26 cellular contexts compared by ENCODE assay signal in genomic region chr11:65072631-65072966, GRCh38. TPM values are rescaled to one million over a fixed set of nuclear protein-coding genes. Genes with fewer than 3 reads are reported as not detected.
DNase-seq lines count a peak whose midpoint lies in the region; ATAC-seq, FAIRE-seq and TF ChIP-seq lines count a peak whose summit lies in the region.
"Had no signal": no experiment of that assay in that cellular context is flagged by ENCODE, and none has a peak within 500 bp of the region (broad histone marks: within the 10 kb centered on the region; RNA-seq: fewer than 3 reads in every experiment).

No MANE protein-coding gene starts in this region.

- H4K91ac ChIP-seq in IMR-90 (ENCODE audit: insufficient read depth, low read depth, low read length) (no peak overlapping the region), neuronal stem cell (ENCODE audit: low read depth, low read length, poor library complexity) (no peak overlapping the region)

- H2AFZ ChIP-seq in IMR-90 (replicated peaks; ENCODE audit: low read length, poor library complexity) (no peak overlapping the region), PC-3 (ENCODE audit: low read length) (no peak overlapping the region), neuronal stem cell (ENCODE audit: low read length) (no peak overlapping the region)

- intact Hi-C loops in IMR-90 (cut with micrococcal nuclease) = no loop called here
- intact Hi-C loops in PC-3 (cut with micrococcal nuclease) = no loop called here

- H3K14ac ChIP-seq in IMR-90 (replicated peaks; ENCODE audit: low read depth, low read length) (no peak overlapping the region), neuronal stem cell (ENCODE audit: low read length) (no peak overlapping the region)

- no peak overlapping the region for H4K5ac ChIP-seq in IMR-90 (ENCODE audit: low read depth, low read length)

- H3K9me2 ChIP-seq in PC-3 (replicated peaks; ENCODE audit: low read length) = no peaks in the 10 kb centered on the region

- no peak overlapping the region for H2BK20ac ChIP-seq in IMR-90 (ENCODE audit: low read depth, low read length)

- H3K9ac ChIP-seq in IMR-90 (ENCODE audit: low read depth, low read length) (no peak overlapping the region), PC-3 (ENCODE audit: low read length) (no peak overlapping the region), neuronal stem cell (ENCODE audit: low read depth, low read length, poor library complexity) (no peak overlapping the region)
- H3K9ac ChIP-seq: BLaER1 had no signal

- TF ChIP-seq EP300 in A549 (IDR thresholded peaks at IDR 0.05) = no peak

- no peak overlapping the region for H3K18ac ChIP-seq in IMR-90 (ENCODE audit: low read depth, low read length)
- H3K18ac ChIP-seq in neuronal stem cell (ENCODE audit: low read length) = no peak overlapping the region

- CTCF ChIA-PET in A549 (lab: Yijun Ruan, JAX) (interaction anchor here (0.6 to 2.2 kb wide), 6 partner anchors 9 to 730 kb away, joined by 3 to 6 read pairs (median 3); partner anchors contain the start of genes ARL2 and ZNHIT2), IMR-90 (lab: Yijun Ruan, JAX) (no interaction called here), PC-3 (lab: Charles Lee) (no interaction called here)

- H3K79me1 ChIP-seq in IMR-90 (ENCODE audit: low read depth in 1 of 2, low read length in 2 of 2) = peaks cover 3 to 6% of the 10 kb centered on the region in 2 experiments; a peak in 3 of 4 replicates
- H3K79me1 ChIP-seq in neuronal stem cell (ENCODE audit: low read depth, low read length) = peaks cover 2% of the 10 kb centered on the region

- FAIRE-seq in A549 (lab: Jason Lieb, UNC) = no peak
- FAIRE-seq: D721Med, H1 had no signal

- H2BK5ac ChIP-seq in IMR-90 (ENCODE audit: low read depth, low read length, poor library complexity, severe bottlenecking) (no peak overlapping the region), neuronal stem cell (ENCODE audit: low read length) (no peak overlapping the region)

- H3K9me3 ChIP-seq in A549 = no peaks in the 10 kb centered on the region
- H3K9me3 ChIP-seq in IMR-90 (ENCODE audit: control insufficient read depth, insufficient read depth, low read length) = no peaks in the 10 kb centered on the region
- H3K9me3 ChIP-seq in PC-3 (ENCODE audit: low read length) = no peaks in the 10 kb centered on the region
- H3K9me3 ChIP-seq in neuronal stem cell (replicated peaks in 1 of 2; ENCODE audit: control insufficient read depth in 2 of 2, insufficient read depth in 1 of 2, low read depth in 1 of 2, low read length in 2 of 2) = no peaks in the 10 kb centered on the region
- H3K9me3 ChIP-seq: BLaER1 had no signal

- H3K4ac ChIP-seq in IMR-90 (ENCODE audit: low read depth, low read length) = no peak overlapping the region
- no peak overlapping the region for H3K4ac ChIP-seq in neuronal stem cell (ENCODE audit: low read length)

- TF ChIP-seq POLR2A in A549 (IDR thresholded peaks at IDR 0.05; ENCODE audit: low read length) (no peak), IMR-90 (IDR thresholded peaks at IDR 0.05; ENCODE audit: low read depth, low read length) (no peak)

- H3K27me3 ChIP-seq in IMR-90 (ENCODE audit: control insufficient read depth, insufficient read depth, low read length) (no peaks in the 10 kb centered on the region), PC-3 (ENCODE audit: low read length) (no peaks in the 10 kb centered on the region), neuronal stem cell (ENCODE audit: control insufficient read depth in 3 of 3, insufficient read depth in 3 of 3, low read depth in 1 of 3, low read length in 3 of 3) (no peaks in the 10 kb centered on the region)
- H3K27me3 ChIP-seq: BLaER1 had no signal

- peaks cover under 1% of the 10 kb centered on the region; the same call in 1 of the 3 replicates for H3K4me1 ChIP-seq in A549
- H3K4me1 ChIP-seq in IMR-90 (ENCODE audit: control insufficient read depth, insufficient read depth, low read length) = no peaks in the 10 kb centered on the region
- no peaks in the 10 kb centered on the region for H3K4me1 ChIP-seq in PC-3 (ENCODE audit: insufficient read depth, low read length)
- no peaks in the 10 kb centered on the region for H3K4me1 ChIP-seq in neuronal stem cell (ENCODE audit: control insufficient read depth in 2 of 2, insufficient read depth in 1 of 2, low read depth in 1 of 2, low read length in 2 of 2)

- no peaks in the 10 kb centered on the region for H3F3A ChIP-seq in PC-3 (ENCODE audit: low read length, unreplicated experiment)

- H2AK5ac ChIP-seq in IMR-90 (ENCODE audit: low read depth, low read length) (no peak overlapping the region), neuronal stem cell (ENCODE audit: low read depth, low read length) (peak overlapping the region; percentile 33)

- in situ Hi-C loops in IMR-90 (cut with MboI; ENCODE audit: low sequenced_read_pairs) = no loop called here

- no peaks in the 10 kb centered on the region for H4K20me1 ChIP-seq in IMR-90 (ENCODE audit: insufficient read depth, low read length)
- no peaks in the 10 kb centered on the region for H4K20me1 ChIP-seq in PC-3 (ENCODE audit: low read length)

- peaks cover 5% of the 10 kb centered on the region for H3K79me2 ChIP-seq in PC-3 (ENCODE audit: low read length)

- no peak overlapping the region for H3K4me3 ChIP-seq in A549
- H3K4me3 ChIP-seq in IMR-90 (ENCODE audit: insufficient read depth, low read depth, low read length) = no peak overlapping the region
- H3K4me3 ChIP-seq in PC-3 (ENCODE audit: low read length) = no peak overlapping the region
- no peak overlapping the region for H3K4me3 ChIP-seq in neuronal stem cell (ENCODE audit: low read length in 2 of 2)
- H3K4me3 ChIP-seq: BLaER1 had no signal

- no peak for TF ChIP-seq CTCF in A549 (IDR thresholded peaks at IDR 0.05)
- no peak for TF ChIP-seq CTCF in IMR-90 (conservative IDR thresholded peaks at IDR 0.05; ENCODE audit: low read depth, low read length)
- no peak for TF ChIP-seq CTCF in PC-3 (conservative IDR thresholded peaks at IDR 0.05; ENCODE audit: low read depth, low read length)

- BruUV-seq in IMR-90 (replicated peaks; lab: Mats Ljungman, UMichigan) (no TSS peak), PC-3 (replicated peaks; lab: Mats Ljungman, UMichigan) (no TSS peak)

- H3K4me2 ChIP-seq in A549 (no peak overlapping the region), IMR-90 (ENCODE audit: low read depth, low read length) (no peak overlapping the region), PC-3 (ENCODE audit: low read length) (no peak overlapping the region), neuronal stem cell (ENCODE audit: insufficient read depth, low read length, poor library complexity, severe bottlenecking) (no peak overlapping the region)
- H3K4me2 ChIP-seq: BLaER1 had no signal

- H2BK120ac ChIP-seq in IMR-90 (ENCODE audit: low read depth, low read length) (no peak overlapping the region), neuronal stem cell (ENCODE audit: low read depth, low read length) (no peak overlapping the region)

- dilution Hi-C loops in IMR-90 (cut with HindIII; ENCODE audit: low sequenced_read_pairs, unreplicated experiment) = no loop called here

- H3K9me1 ChIP-seq in IMR-90 (ENCODE audit: insufficient read depth, low read length) = no peaks in the 10 kb centered on the region; the same call in 1 of the 2 replicates

- POLR2A ChIA-PET in A549 (lab: Yijun Ruan, JAX) (interaction anchor here (0.5 kb wide), 1 partner anchor 50 kb away, joined by 3 read pairs; no protein-coding TSS in a partner anchor), IMR-90 (lab: Charles Lee; ENCODE audit: unreplicated experiment) (no interaction called here), PC-3 (lab: Charles Lee; ENCODE audit: unreplicated experiment) (no interaction called here)

- peak; percentile 7 to 10; a peak in 2 of 6 replicates for ATAC-seq in A549
- no peak for ATAC-seq in IMR-90 (ENCODE audit: low read depth)
- peak; percentile 22; the same call in 1 of the 2 replicates for ATAC-seq in PC-3
- ATAC-seq in GM18873 (IDR thresholded peaks at IDR 0.05; ENCODE audit: low FRiP score, unreplicated experiment) = no peak
- ATAC-seq: HCT116 had no signal

- no peak overlapping the region for H3K27ac ChIP-seq in A549
- H3K27ac ChIP-seq in IMR-90 (ENCODE audit: insufficient read depth, low read length) = no peak overlapping the region
- no peak overlapping the region for H3K27ac ChIP-seq in PC-3 (ENCODE audit: low read length)
- no peak overlapping the region for H3K27ac ChIP-seq in neuronal stem cell (replicated peaks; ENCODE audit: low read length)
- H3K27ac ChIP-seq: BLaER1, HL-60, RWPE1 had no signal

- TF ChIP-seq RAD21 in A549 (conservative IDR thresholded peaks at IDR 0.05 in 1 of 2, IDR thresholded peaks at IDR 0.05 in 1 of 2) = no peak
- no peak for TF ChIP-seq RAD21 in IMR-90 (IDR thresholded peaks at IDR 0.05; ENCODE audit: low read length)

- peak overlapping the region; percentile 42 for H2AK9ac ChIP-seq in IMR-90 (replicated peaks; ENCODE audit: low read depth, low read length, poor library complexity)

- no peak overlapping the region for H2BK12ac ChIP-seq in neuronal stem cell (ENCODE audit: low read length)

- 38% methylated on average over 1 of the region's 1 CpG for WGBS in A549 (ENCODE audit: missing lambda C conversion rate)
- WGBS in IMR-90 (ENCODE audit: extremely low coverage in 2 of 2, insufficient read length in 1 of 2), 2 experiments = no CpG with 5 or more reads among the region's 1 CpG
- WGBS in neuronal stem cell (ENCODE audit: extremely low coverage in 2 of 2, insufficient read length in 2 of 2, insufficient replicate concordance in 1 of 2), 2 donors = no CpG with 5 or more reads among the region's 1 CpG

- no peak overlapping the region for H2BK15ac ChIP-seq in IMR-90 (ENCODE audit: low read depth, low read length)
- no peak overlapping the region for H2BK15ac ChIP-seq in neuronal stem cell (ENCODE audit: low read length)

- DNase-seq in A549 (ENCODE audit: low read depth in 1 of 2, low spot score in 1 of 2) = no peak
- no peak for DNase-seq in IMR-90
- DNase-seq in PC-3 = no peak
- no peak for DNase-seq in neuronal stem cell (ENCODE audit: low spot score)
- no peak for DNase-seq in activated gamma-delta T cell treated with Interleukin-2 at 50 U/mL for 16 hours
- DNase-seq in activated CD4-positive, alpha-beta T cell treated with anti-CD3 and anti-CD28 coated beads for 4 hours = no peak
- DNase-seq: CD4-positive, CD25-positive, alpha-beta regulatory T cell; NCI-H1105 treated with DMSO at 0.1 percent for 48 hours; NCI-H2029; NCI-H446 treated with DMSO at 0.1 percent for 48 hours; NCI-H526; NCI-H82; NK-92 treated with Interleukin-12 subunit alpha and Interleukin-12 subunit beta, amount 100 ng/mL, for 24 hours; SHP77 had no signal

- no peak overlapping the region for H3K23ac ChIP-seq in IMR-90 (ENCODE audit: low read depth, low read length)
- no peak overlapping the region for H3K23ac ChIP-seq in neuronal stem cell (ENCODE audit: low read depth, low read length, poor library complexity)

- no peak overlapping the region for H3K56ac ChIP-seq in IMR-90 (ENCODE audit: extremely low read depth, insufficient read depth, low read length)

- H4K8ac ChIP-seq in IMR-90 (ENCODE audit: low read depth in 2 of 2, low read length in 2 of 2) (no peak overlapping the region), neuronal stem cell (ENCODE audit: low read depth, low read length) (no peak overlapping the region)

- H3K36me3 ChIP-seq in IMR-90 (ENCODE audit: control insufficient read depth, insufficient read depth, low read length) (no peaks in the 10 kb centered on the region; the same call in none of the 2 replicates), PC-3 (ENCODE audit: low read depth, low read length) (peaks cover 6% of the 10 kb centered on the region), neuronal stem cell (replicated peaks in 1 of 2; ENCODE audit: control insufficient read depth in 2 of 2, insufficient read depth in 2 of 2, low read length in 2 of 2) (peaks cover 4 to 24% of the 10 kb centered on the region in 2 donors)

RNA-seq across cellular contexts. Expression of gene CDCA5, which starts 11.2 kb away (rescaled TPM):
- polyA plus RNA-seq in A549 (2011; rRNA removed) = 28.0 and 30.9 TPM in 2 replicates
- 42.1 and 45.1 TPM in 2 replicates for polyA plus RNA-seq in A549 (2012; cell fraction: cytosol; rRNA removed)
- 46.9 and 59.8 TPM in 2 replicates for polyA plus RNA-seq in A549 (2012; cell fraction: nucleus; rRNA removed)
- polyA plus RNA-seq in A549 (2017; fragmentation: RNase III; extraction: RNeasy Plus Mini Kit Qiagen cat#74134 plus additional on column Dnase treatment) = 43.1 to 46.0 TPM (median 44.1 TPM) in 3 replicates
- 20.6 and 21.4 TPM in 2 replicates for polyA minus RNA-seq in A549 (2011; rRNA and poly(A)+ RNA removed)
- 9.1 and 10.0 TPM in 2 replicates for total RNA-seq in IMR-90 (2012; rRNA removed)
- 14.0 and 14.9 TPM in 2 replicates for polyA plus RNA-seq in IMR-90 (2012; rRNA removed)
- 6.1 and 14.3 TPM in 2 replicates for polyA plus RNA-seq in IMR-90 (2012; cell fraction: cytosol; rRNA removed)
- polyA plus RNA-seq in IMR-90 (2012; cell fraction: nucleus; rRNA removed; ENCODE audit: low replicate concordance) = 14.9 and 15.2 TPM in 2 replicates
- 67.1 and 73.4 TPM in 2 replicates for total RNA-seq in PC-3 (2014; rRNA removed)
- polyA plus RNA-seq in neuronal stem cell (2013, experiment 1 of 2) = 31.7 TPM
- polyA plus RNA-seq in neuronal stem cell (2013, experiment 2 of 2) = 31.8 TPM

RNA-seq across cellular contexts. Expression of gene ZFPL1, which starts 11.4 kb away (rescaled TPM):
- 27.7 and 30.1 TPM in 2 replicates for polyA plus RNA-seq in A549 (2011; rRNA removed)
- 52.7 and 56.5 TPM in 2 replicates for polyA plus RNA-seq in A549 (2012; cell fraction: cytosol; rRNA removed)
- polyA plus RNA-seq in A549 (2012; cell fraction: nucleus; rRNA removed) = 71.8 and 82.0 TPM in 2 replicates
- 29.2 to 33.5 TPM (median 31.7 TPM) in 3 replicates for polyA plus RNA-seq in A549 (2017; fragmentation: RNase III; extraction: RNeasy Plus Mini Kit Qiagen cat#74134 plus additional on column Dnase treatment)
- 34.6 and 49.0 TPM in 2 replicates for polyA minus RNA-seq in A549 (2011; rRNA and poly(A)+ RNA removed)
- total RNA-seq in IMR-90 (2012; rRNA removed) = 24.0 and 27.2 TPM in 2 replicates
- polyA plus RNA-seq in IMR-90 (2012; rRNA removed) = 67.5 and 75.6 TPM in 2 replicates
- polyA plus RNA-seq in IMR-90 (2012; cell fraction: cytosol; rRNA removed) = 38.1 and 65.8 TPM in 2 replicates
- 88.1 and 130 TPM in 2 replicates for polyA plus RNA-seq in IMR-90 (2012; cell fraction: nucleus; rRNA removed; ENCODE audit: low replicate concordance)
- 98.7 and 103 TPM in 2 replicates for total RNA-seq in PC-3 (2014; rRNA removed)
- polyA plus RNA-seq in neuronal stem cell (2013, experiment 1 of 2) = 45.8 TPM
- 47.0 TPM for polyA plus RNA-seq in neuronal stem cell (2013, experiment 2 of 2)

RNA-seq across cellular contexts. Expression of gene NAALADL1, which starts 14.2 kb away (rescaled TPM):
- polyA plus RNA-seq in A549 (2011; rRNA removed) (not detected in 2 replicates), A549 (2017; fragmentation: RNase III; extraction: RNeasy Plus Mini Kit Qiagen cat#74134 plus additional on column Dnase treatment) (not detected in 3 replicates), IMR-90 (2012; rRNA removed) (5.8 and 6.3 TPM in 2 replicates)
- polyA plus RNA-seq in A549 (2012; cell fraction: cytosol; rRNA removed) = 0.06 and 0.09 TPM in 2 replicates
- 0.20 and 0.41 TPM in 2 replicates for polyA plus RNA-seq in A549 (2012; cell fraction: nucleus; rRNA removed)
- polyA minus RNA-seq in A549 (2011; rRNA and poly(A)+ RNA removed) = not detected in 2 replicates
- total RNA-seq in IMR-90 (2012; rRNA removed) (2.8 and 3.8 TPM in 2 replicates), PC-3 (2014; rRNA removed) (0.47 TPM in 1 of 2 replicates, not detected in the other)
- 6.2 and 7.2 TPM in 2 replicates for polyA plus RNA-seq in IMR-90 (2012; cell fraction: cytosol; rRNA removed)
- polyA plus RNA-seq in IMR-90 (2012; cell fraction: nucleus; rRNA removed; ENCODE audit: low replicate concordance) = 6.6 and 13.2 TPM in 2 replicates
- polyA plus RNA-seq in neuronal stem cell (2013, experiment 1 of 2) = 3.3 TPM
- 2.6 TPM for polyA plus RNA-seq in neuronal stem cell (2013, experiment 2 of 2)
- total RNA-seq: A172, Daoy, G401, LHCN-M2, MCF 10A had no signal

RNA-seq across cellular contexts. Expression of gene VPS51, which starts 23.4 kb away (rescaled TPM):
- 37.2 and 44.7 TPM in 2 replicates for polyA plus RNA-seq in A549 (2011; rRNA removed)
- polyA plus RNA-seq in A549 (2012; cell fraction: cytosol; rRNA removed) = 64.6 and 84.0 TPM in 2 replicates
- 183 and 198 TPM in 2 replicates for polyA plus RNA-seq in A549 (2012; cell fraction: nucleus; rRNA removed)
- polyA plus RNA-seq in A549 (2017; fragmentation: RNase III; extraction: RNeasy Plus Mini Kit Qiagen cat#74134 plus additional on column Dnase treatment) = 46.7 to 51.7 TPM (median 51.0 TPM) in 3 replicates
- polyA minus RNA-seq in A549 (2011; rRNA and poly(A)+ RNA removed) = 118 and 162 TPM in 2 replicates
- total RNA-seq in IMR-90 (2012; rRNA removed) = 82.5 and 113 TPM in 2 replicates
- polyA plus RNA-seq in IMR-90 (2012; rRNA removed) = 56.3 and 71.2 TPM in 2 replicates
- 72.8 and 96.0 TPM in 2 replicates for polyA plus RNA-seq in IMR-90 (2012; cell fraction: cytosol; rRNA removed)
- 76.6 and 194 TPM in 2 replicates for polyA plus RNA-seq in IMR-90 (2012; cell fraction: nucleus; rRNA removed; ENCODE audit: low replicate concordance)
- 414 and 743 TPM in 2 replicates for total RNA-seq in PC-3 (2014; rRNA removed)
- 58.1 TPM for polyA plus RNA-seq in neuronal stem cell (2013, experiment 1 of 2)
- polyA plus RNA-seq in neuronal stem cell (2013, experiment 2 of 2) = 53.7 TPM

RNA-seq across cellular contexts. Expression of gene SAC3D1, which starts 31.6 kb away (rescaled TPM):
- 9.4 and 12.9 TPM in 2 replicates for polyA plus RNA-seq in A549 (2011; rRNA removed)
- 51.4 and 63.6 TPM in 2 replicates for polyA plus RNA-seq in A549 (2012; cell fraction: cytosol; rRNA removed)
- 48.8 and 84.3 TPM in 2 replicates for polyA plus RNA-seq in A549 (2012; cell fraction: nucleus; rRNA removed)
- 29.0 to 31.0 TPM (median 30.4 TPM) in 3 replicates for polyA plus RNA-seq in A549 (2017; fragmentation: RNase III; extraction: RNeasy Plus Mini Kit Qiagen cat#74134 plus additional on column Dnase treatment)
- polyA minus RNA-seq in A549 (2011; rRNA and poly(A)+ RNA removed) = 6.0 and 8.6 TPM in 2 replicates
- total RNA-seq in IMR-90 (2012; rRNA removed) = 2.8 and 2.9 TPM in 2 replicates
- polyA plus RNA-seq in IMR-90 (2012; rRNA removed) = 13.2 and 15.4 TPM in 2 replicates
- polyA plus RNA-seq in IMR-90 (2012; cell fraction: cytosol; rRNA removed) = 15.5 and 29.2 TPM in 2 replicates
- polyA plus RNA-seq in IMR-90 (2012; cell fraction: nucleus; rRNA removed; ENCODE audit: low replicate concordance) = 6.5 and 20.0 TPM in 2 replicates
- 61.0 and 82.0 TPM in 2 replicates for total RNA-seq in PC-3 (2014; rRNA removed)
- 12.7 TPM for polyA plus RNA-seq in neuronal stem cell (2013, experiment 1 of 2)
- polyA plus RNA-seq in neuronal stem cell (2013, experiment 2 of 2) = 12.4 TPM

Comparison
In these comparisons a context has a peak if more than half of its experiments do, and no peak if none do; other contexts are left out.
1. ATAC-seq: peak in A549 (2 of 2) and PC-3 (single experiment); none in IMR-90 (single experiment) and GM18873 (single experiment).